ENCODE assay signal across 19 cellular contexts in the genomic region with DNA sequence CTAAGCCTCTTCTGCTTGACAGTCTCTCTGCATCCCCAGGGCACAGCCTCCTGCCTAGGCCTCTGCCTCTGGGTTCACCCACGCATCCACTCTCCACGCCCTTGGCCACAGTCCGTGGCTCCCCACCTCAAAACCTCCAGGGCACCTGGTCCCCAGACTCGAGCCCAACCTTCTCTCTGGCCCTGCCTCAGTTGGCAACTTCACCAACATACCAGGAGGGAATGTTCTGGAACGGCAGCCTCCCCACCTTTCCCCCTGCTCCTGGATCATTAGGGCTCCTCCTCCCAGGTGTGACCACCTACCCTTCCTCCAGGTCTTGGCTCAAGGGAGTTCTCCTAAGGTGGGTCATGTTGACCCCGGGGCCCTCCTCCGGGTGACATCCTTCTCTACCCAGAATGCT.
"Had no signal": no experiment of that assay in that cellular context is flagged by ENCODE, and none has a peak within 500 bp of the region (broad histone marks: within the 10 kb centered on the region; RNA-seq: fewer than 3 reads in every experiment).

No MANE protein-coding gene starts in this region.

- H2AFZ ChIP-seq: hepatocyte, parathyroid adenoma had no signal

- H3K36me3 ChIP-seq: prostate gland, right lobe of liver, tibial nerve had no signal

- H3K9ac ChIP-seq: parathyroid adenoma had no signal

- H3K27me3 ChIP-seq: right lobe of liver, testis had no signal

- H3K9me3 ChIP-seq: mucosa of descending colon, prostate gland, right lobe of liver, testis, tibial nerve had no signal

- H3K4me1 ChIP-seq: parathyroid adenoma, prostate gland, right lobe of liver, testis, tibial nerve had no signal

- H3K9me3 Mint-ChIP-seq: central memory CD8-positive, alpha-beta T cell; neural crest cell; stimulated activated memory B cell treated with anti-CD40 and anti-IgM and Interleukin-4, amounts not matched to agents 10 μg/mL and 1 μg/mL and 100 μg/mL, for 72 hours; stimulated activated naive CD8-positive, alpha-beta T cell treated with anti-CD3 and anti-CD28 coated beads, Interleukin-15, Interleukin-2, amounts not matched to agents 100 ng/mL and 50 ng/mL, for 24 hours had no signal

- H3K4me3 Mint-ChIP-seq: central memory CD8-positive, alpha-beta T cell; neural crest cell; stimulated activated memory B cell treated with anti-CD40 and anti-IgM and Interleukin-4, amounts not matched to agents 10 μg/mL and 1 μg/mL and 100 μg/mL, for 72 hours; stimulated activated naive CD8-positive, alpha-beta T cell treated with anti-CD3 and anti-CD28 coated beads, Interleukin-15, Interleukin-2, amounts not matched to agents 100 ng/mL and 50 ng/mL, for 24 hours had no signal

- H3K36me3 Mint-ChIP-seq: naive thymus-derived CD8-positive, alpha-beta T cell; stimulated activated memory B cell treated with anti-CD40 and anti-IgM and Interleukin-4, amounts not matched to agents 10 μg/mL and 1 μg/mL and 100 μg/mL, for 72 hours had no signal

- H3K4me2 ChIP-seq: hepatocyte had no signal

- H3K4me1 Mint-ChIP-seq: central memory CD8-positive, alpha-beta T cell; stimulated activated memory B cell treated with anti-CD40 and anti-IgM and Interleukin-4, amounts not matched to agents 10 μg/mL and 1 μg/mL and 100 μg/mL, for 72 hours had no signal

- H3K27ac Mint-ChIP-seq: naive thymus-derived CD8-positive, alpha-beta T cell; stimulated activated memory B cell treated with anti-CD40 and anti-IgM and Interleukin-4, amounts not matched to agents 10 μg/mL and 1 μg/mL and 100 μg/mL, for 72 hours; stimulated activated naive CD8-positive, alpha-beta T cell treated with anti-CD3 and anti-CD28 coated beads, Interleukin-15, Interleukin-2, amounts not matched to agents 100 ng/mL and 50 ng/mL, for 24 hours had no signal

- H3K4me3 ChIP-seq: hepatocyte, mucosa of descending colon, prostate gland, right lobe of liver, testis, tibial nerve had no signal

- ATAC-seq: left colon; mucosa of descending colon; naive thymus-derived CD8-positive, alpha-beta T cell; right lobe of liver; stimulated activated memory B cell treated with anti-CD40 and anti-IgM and Interleukin-4, amounts not matched to agents 10 μg/mL and 1 μg/mL and 100 μg/mL, for 72 hours had no signal

- DNase-seq: dermis blood vessel endothelial cell; foreskin melanocyte; left colon; mucosa of descending colon; naive thymus-derived CD8-positive, alpha-beta T cell; occipital lobe; right lobe of liver; stimulated activated CD4-positive, alpha-beta T cell treated with anti-CD3 and anti-CD28 coated beads, Interleukin-15, amount 100 ng/mL, for 24 hours; stimulated activated CD4-positive, alpha-beta T cell treated with anti-CD3 and anti-CD28 coated beads, Interleukin-1b, Interleukin-23, amount 100 ng/mL, for 48 hours; stimulated activated CD4-positive, alpha-beta T cell treated with anti-CD3 and anti-CD28 coated beads, Interleukin-4, amount 100 ng/mL, for 24 hours; testis had no signal

- H3K27ac ChIP-seq: hepatocyte, parathyroid adenoma, prostate gland, right lobe of liver, testis, tibial nerve had no signal
